In the genomic region with DNA sequence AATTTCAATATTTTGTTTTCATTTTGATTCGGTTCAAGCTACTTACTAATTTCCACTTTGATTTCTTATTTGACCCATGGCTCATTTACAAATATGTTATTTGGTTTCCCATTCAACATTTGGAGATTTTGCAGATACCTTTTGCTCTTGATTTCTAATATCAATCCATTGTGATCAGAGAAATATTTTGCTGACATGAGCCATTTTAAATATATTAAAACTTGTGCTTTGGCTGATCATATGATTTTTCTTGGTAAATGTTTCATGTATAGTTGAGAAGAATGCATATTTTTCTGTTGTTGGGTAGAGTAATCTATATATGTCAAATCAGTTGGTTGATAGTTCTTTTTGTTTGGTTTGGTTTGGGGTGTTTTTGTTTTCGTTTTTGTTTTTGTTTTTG, we compare ENCODE assay signal across 33 cellular contexts.
"Had no signal": no experiment of that assay in that cellular context is flagged by ENCODE, and none has a peak within 500 bp of the region (broad histone marks: within the 10 kb centered on the region; RNA-seq: fewer than 3 reads in every experiment).

No MANE protein-coding gene starts in this region.

- ATAC-seq: naive thymus-derived CD8-positive, alpha-beta T cell; natural killer cell treated with Interleukin-12 subunit alpha and Interleukin-12 subunit beta and Interleukin-15 and Interleukin-18, amount 100 ng/mL, for 72 hours; psoas muscle; right cardiac atrium; sciatic nerve; stimulated activated memory B cell treated with anti-CD40 and anti-IgM and Interleukin-4, amounts not matched to agents 10 μg/mL and 1 μg/mL and 100 μg/mL, for 72 hours; stimulated activated naive CD8-positive, alpha-beta T cell treated with anti-CD3 and anti-CD28 coated beads, Interleukin-15, amount 100 ng/mL, for 72 hours; stimulated activated naive CD8-positive, alpha-beta T cell treated with anti-CD3 and anti-CD28 coated beads, Interleukin-15, Interleukin-2, amounts not matched to agents 100 U/mL and 50 U/mL, for 24 hours; upper lobe of right lung had no signal

- H3K79me2 ChIP-seq: parathyroid adenoma had no signal

- H3K4me3 ChIP-seq: ovary, psoas muscle, skin epidermis, smooth muscle cell, spleen, suprapubic skin, tibial artery, upper lobe of right lung, uterus had no signal

- H3K4me2 ChIP-seq: smooth muscle cell had no signal

- H3K27ac Mint-ChIP-seq: naive B cell; naive thymus-derived CD8-positive, alpha-beta T cell; natural killer cell treated with Interleukin-12 subunit alpha and Interleukin-12 subunit beta and Interleukin-15 and Interleukin-18, amount 100 ng/mL, for 72 hours; nephron progenitor cell; progenitor cell of endocrine pancreas; stimulated activated memory B cell treated with anti-CD40 and anti-IgM and Interleukin-4, amounts not matched to agents 10 μg/mL and 1 μg/mL and 100 μg/mL, for 72 hours; stimulated activated naive CD8-positive, alpha-beta T cell treated with anti-CD3 and anti-CD28 coated beads, Interleukin-15, amount 100 ng/mL, for 72 hours had no signal

- H3K4me1 ChIP-seq: parathyroid adenoma, psoas muscle, spleen, suprapubic skin, tibial artery, upper lobe of right lung had no signal

- H3K27me3 Mint-ChIP-seq: naive B cell; natural killer cell treated with Interleukin-12 subunit alpha and Interleukin-12 subunit beta and Interleukin-15 and Interleukin-18, amount 100 ng/mL, for 72 hours; progenitor cell of endocrine pancreas; stimulated activated memory B cell treated with anti-CD40 and anti-IgM and Interleukin-4, amounts not matched to agents 10 μg/mL and 1 μg/mL and 100 μg/mL, for 72 hours; stimulated activated naive CD8-positive, alpha-beta T cell treated with anti-CD3 and anti-CD28 coated beads, Interleukin-15, amount 100 ng/mL, for 72 hours had no signal

- H3K36me3 ChIP-seq: neutrophil, ovary, spleen, suprapubic skin, tibial artery, upper lobe of right lung, uterus had no signal

- H3K36me3 Mint-ChIP-seq: naive B cell; naive thymus-derived CD8-positive, alpha-beta T cell; natural killer cell treated with Interleukin-12 subunit alpha and Interleukin-12 subunit beta and Interleukin-15 and Interleukin-18, amount 100 ng/mL, for 72 hours; stimulated activated memory B cell treated with anti-CD40 and anti-IgM and Interleukin-4, amounts not matched to agents 10 μg/mL and 1 μg/mL and 100 μg/mL, for 72 hours had no signal

- H3K9me3 Mint-ChIP-seq: natural killer cell treated with Interleukin-12 subunit alpha and Interleukin-12 subunit beta and Interleukin-15 and Interleukin-18, amount 100 ng/mL, for 72 hours; nephron progenitor cell; neural crest cell had no signal

- H3K9me3 ChIP-seq: neutrophil, ovary, psoas muscle, spleen, suprapubic skin, testis, tibial artery, upper lobe of right lung, uterus had no signal

- H3K4me3 Mint-ChIP-seq: naive B cell; naive thymus-derived CD8-positive, alpha-beta T cell; natural killer cell treated with Interleukin-12 subunit alpha and Interleukin-12 subunit beta and Interleukin-15 and Interleukin-18, amount 100 ng/mL, for 72 hours; nephron progenitor cell; neural crest cell; stimulated activated memory B cell treated with anti-CD40 and anti-IgM and Interleukin-4, amounts not matched to agents 10 μg/mL and 1 μg/mL and 100 μg/mL, for 72 hours; stimulated activated naive CD8-positive, alpha-beta T cell treated with anti-CD3 and anti-CD28 coated beads, Interleukin-15, amount 100 ng/mL, for 72 hours had no signal

- H2AFZ ChIP-seq: parathyroid adenoma had no signal

- H3K27ac ChIP-seq: neutrophil, ovary, parathyroid adenoma, psoas muscle, skin epidermis, spleen, suprapubic skin, testis, tibial artery, upper lobe of right lung, uterus had no signal

- H3K4me1 Mint-ChIP-seq: naive B cell; naive thymus-derived CD8-positive, alpha-beta T cell; stimulated activated memory B cell treated with anti-CD40 and anti-IgM and Interleukin-4, amounts not matched to agents 10 μg/mL and 1 μg/mL and 100 μg/mL, for 72 hours; stimulated activated naive CD8-positive, alpha-beta T cell treated with anti-CD3 and anti-CD28 coated beads, Interleukin-15, amount 100 ng/mL, for 72 hours had no signal

- DNase-seq: naive B cell; naive thymus-derived CD8-positive, alpha-beta T cell; nephron progenitor cell; nucleus accumbens; ovary; posterior cingulate gyrus; psoas muscle; right cardiac atrium; spleen; stimulated activated CD4-positive, alpha-beta T cell treated with anti-CD3 and anti-CD28 coated beads, Interleukin-12 subunit alpha, Interleukin-12 subunit beta, amount 100 ng/mL, for 4 hours; stimulated activated CD4-positive, alpha-beta T cell treated with anti-CD3 and anti-CD28 coated beads, Interleukin-1b, Interleukin-23, amount 100 ng/mL, for 48 hours; stimulated activated CD4-positive, alpha-beta T cell treated with anti-CD3 and anti-CD28 coated beads, Interleukin-4, amount 100 ng/mL, for 1 hour; stimulated activated CD4-positive, alpha-beta T cell treated with anti-CD3 and anti-CD28 coated beads, Interleukin-4, amount 100 ng/mL, for 4 hours; stimulated activated CD8-positive, alpha-beta memory T cell treated with anti-CD3 and anti-CD28 coated beads, Interleukin-4, amount 100 ng/mL, for 48 hours; stimulated activated naive CD4-positive, alpha-beta T cell; stimulated activated naive CD8-positive, alpha-beta T cell treated with anti-CD3 and anti-CD28 coated beads, Interleukin-15, amount 100 ng/mL, for 72 hours; stimulated activated naive CD8-positive, alpha-beta T cell treated with anti-CD3 and anti-CD28 coated beads, Interleukin-15, Interleukin-2, amounts not matched to agents 100 U/mL and 50 U/mL, for 24 hours; substantia nigra; testis; tibial artery; trophoblast cell; upper lobe of right lung; uterus had no signal

- H3K27me3 ChIP-seq: neutrophil, ovary, spleen, suprapubic skin, testis, tibial artery, upper lobe of right lung, uterus had no signal

- H3K9ac ChIP-seq: parathyroid adenoma had no signal
